ENCODE assay signal across 23 cellular contexts in genomic region chr4:75057369-75057768, GRCh38.
"Had no signal": no experiment of that assay in that cellular context is flagged by ENCODE, and none has a peak within 500 bp of the region (broad histone marks: within the 10 kb centered on the region; RNA-seq: fewer than 3 reads in every experiment).

No MANE protein-coding gene starts in this region.

- DNase-seq: dermis blood vessel endothelial cell; dorsolateral prefrontal cortex; effector CD8-positive, alpha-beta T cell; effector memory CD8-positive, alpha-beta T cell; endodermal cell; erythroblast; esophagus squamous epithelium; foreskin fibroblast; foreskin melanocyte; gastrocnemius medialis; glutamatergic neuron; head of caudate nucleus; heart right ventricle; hippocampal formation; left cardiac atrium; left ventricle myocardium superior; lower lobe of right lung; mesendoderm; midbrain had no signal

- H3K9me3 ChIP-seq: esophagus squamous epithelium, gastrocnemius medialis, heart right ventricle, left lung, lower lobe of right lung had no signal

- H3K27ac ChIP-seq: coronary artery, dorsolateral prefrontal cortex, epithelial cell of prostate, esophagus squamous epithelium, gastrocnemius medialis, heart right ventricle, left lung, lower lobe of right lung had no signal

- H3K4me1 ChIP-seq: esophagus squamous epithelium, gastrocnemius medialis, left lung, lower lobe of right lung had no signal

- H3K4me3 ChIP-seq: coronary artery, dorsolateral prefrontal cortex, esophagus squamous epithelium, gastrocnemius medialis, heart right ventricle, left lung, lower lobe of right lung had no signal

- H3K27me3 ChIP-seq: dorsolateral prefrontal cortex, esophagus squamous epithelium, gastrocnemius medialis, heart right ventricle, left lung had no signal

- H3K36me3 ChIP-seq: esophagus squamous epithelium, gastrocnemius medialis, heart right ventricle, left lung, lower lobe of right lung had no signal

- ATAC-seq: effector memory CD8-positive, alpha-beta T cell; esophagus mucosa; gastrocnemius medialis; left cardiac atrium; left lung; left ventricle myocardium superior had no signal
